Comparison of ENCODE assay signal across 14 cellular contexts in genomic region chr14:72924332-72924731, GRCh38. TPM values are rescaled to one million over a fixed set of nuclear protein-coding genes. Genes with fewer than 3 reads are reported as not detected.
DNase-seq lines count a peak whose midpoint lies in the region; ATAC-seq lines count a peak whose summit lies in the region.
"Had no signal": no experiment of that assay in that cellular context is flagged by ENCODE, and none has a peak within 500 bp of the region (broad histone marks: within the 10 kb centered on the region; RNA-seq: fewer than 3 reads in every experiment).

No MANE protein-coding gene starts in this region.

- H3K27ac Mint-ChIP-seq in dendritic cell treated with granulocyte-macrophage colony-stimulating factor and Interleukin-4, amounts not matched to agents 40 ng/mL and 50 ng/mL, for 4 days: peak overlapping the region; percentile 18
- H3K27ac Mint-ChIP-seq: mesothelial cell of epicardium had no signal

- H3K9me3 Mint-ChIP-seq in dendritic cell treated with granulocyte-macrophage colony-stimulating factor and Interleukin-4, amounts not matched to agents 40 ng/mL and 50 ng/mL, for 4 days: no peaks in the 10 kb centered on the region

- no peak for ATAC-seq in activated CD4-positive, CD25-positive, alpha-beta regulatory T cell treated with anti-CD3 and anti-CD28 coated beads, Interleukin-2, amount 50 U/mL, for 24 hours

- peaks cover 41% of the 10 kb centered on the region for H3K27me3 Mint-ChIP-seq in dendritic cell treated with granulocyte-macrophage colony-stimulating factor and Interleukin-4, amounts not matched to agents 40 ng/mL and 50 ng/mL, for 4 days

- no peak overlapping the region for H3K4me3 Mint-ChIP-seq in dendritic cell treated with granulocyte-macrophage colony-stimulating factor and Interleukin-4, amounts not matched to agents 40 ng/mL and 50 ng/mL, for 4 days
- H3K4me3 Mint-ChIP-seq: mesothelial cell of epicardium had no signal

- DNase-seq in NCI-H524 (lab: John Stamatoyannopoulos, UW) (peak; percentile 20 to 57), NCI-H524 treated with DMSO at 0.1 percent for 48 hours (lab: John Stamatoyannopoulos, UW) (no peak), NCI-H2029 (lab: John Stamatoyannopoulos, UW) (peak; percentile 53), renal cortical epithelial cell (ENCODE audit: low read depth) (peak; percentile 5), NCI-H146 (lab: John Stamatoyannopoulos, UW) (no peak), globus pallidus (ENCODE audit: low spot score) (no peak)
- DNase-seq: activated effector memory CD4-positive, alpha-beta T cell treated with anti-CD3 and anti-CD28 coated beads, Interleukin-2, amount 50 U/mL, for 16 hours; effector CD8-positive, alpha-beta T cell; NCI-H526; occipital lobe had no signal

- H3K36me3 Mint-ChIP-seq in dendritic cell treated with granulocyte-macrophage colony-stimulating factor and Interleukin-4, amounts not matched to agents 40 ng/mL and 50 ng/mL, for 4 days (ENCODE audit: low read depth): no peaks in the 10 kb centered on the region
- H3K36me3 Mint-ChIP-seq: brain, mesothelial cell of epicardium had no signal

- intact Hi-C loops in dendritic cell treated with granulocyte-macrophage colony-stimulating factor and Interleukin-4, amounts not matched to agents 40 ng/mL and 50 ng/mL, for 4 days (cut with micrococcal nuclease): no loop called here

- peaks cover 17% of the 10 kb centered on the region for H3K4me1 Mint-ChIP-seq in dendritic cell treated with granulocyte-macrophage colony-stimulating factor and Interleukin-4, amounts not matched to agents 40 ng/mL and 50 ng/mL, for 4 days (ENCODE audit: low read depth)

RNA-seq across cellular contexts. Expression of gene DCAF4, which starts 1.9 kb away (rescaled TPM):
- total RNA-seq in renal cortical epithelial cell: 42.7 and 45.6 TPM in 2 replicates

RNA-seq across cellular contexts. Expression of gene DPF3, which starts 30.4 kb away (rescaled TPM):
- 3.0 TPM in 2 replicates for total RNA-seq in renal cortical epithelial cell

Comparison
In these comparisons a context has a peak if more than half of its experiments do, and no peak if none do; other contexts are left out.
1. DNase-seq: peak in NCI-H524 (2 of 2), NCI-H2029 (single experiment) and renal cortical epithelial cell (single experiment); none in NCI-H524 treated with DMSO at 0.1 percent for 48 hours (single experiment), NCI-H146 (single experiment) and globus pallidus (single experiment).